Comparison of ENCODE assay signal across 36 cellular contexts in the genomic region with DNA sequence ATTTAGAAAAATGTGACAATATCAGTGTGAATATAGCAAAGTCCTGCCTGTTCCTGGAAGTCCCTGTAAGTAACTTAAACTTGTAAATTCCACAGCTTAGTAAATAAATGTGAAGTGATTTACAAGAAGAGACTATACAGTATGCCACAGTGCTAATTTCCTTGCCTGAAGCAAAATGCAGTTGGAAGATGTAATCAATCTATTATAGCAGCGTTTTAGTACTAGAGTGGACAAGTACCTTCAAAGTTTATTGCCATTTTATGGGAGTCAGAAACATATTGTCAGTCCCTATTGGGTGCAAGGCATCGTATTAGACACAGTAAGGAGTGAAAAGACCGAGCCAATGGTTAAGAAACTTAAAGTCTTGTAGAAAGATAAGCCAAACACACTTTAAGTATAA.
"Had no signal": no experiment of that assay in that cellular context is flagged by ENCODE, and none has a peak within 500 bp of the region (broad histone marks: within the 10 kb centered on the region; RNA-seq: fewer than 3 reads in every experiment).

No MANE protein-coding gene starts in this region.

- DNase-seq: Kasumi-1, MG63, MM.1S, MV-4-11, NCI-H1048, NCI-H1092, NCI-H1092 treated with DMSO at 0.1 percent for 48 hours, NCI-H1105, NCI-H1105 treated with DMSO at 0.1 percent for 48 hours, NCI-H1417, NCI-H1417 treated with DMSO at 0.1 percent for 48 hours, NCI-H1436, NCI-H1436 treated with DMSO at 0.1 percent for 48 hours, NCI-H146, NCI-H1694, NCI-H1694 treated with DMSO at 0.1 percent for 48 hours, NCI-H187, NCI-H187 treated with DMSO at 0.1 percent for 48 hours, NCI-H1930, NCI-H2029, NCI-H2081, NCI-H2081 treated with DMSO at 0.1 percent for 48 hours, NCI-H2107, NCI-H2171, NCI-H2171 treated with DMSO at 0.1 percent for 48 hours, NCI-H2227 treated with DMSO at 0.1 percent for 48 hours, NCI-H226, NCI-H345, NCI-H446, NCI-H446 treated with DMSO at 0.1 percent for 48 hours, NCI-H510A, NCI-H510A treated with DMSO at 0.1 percent for 48 hours, NCI-H524, NCI-H524 treated with DMSO at 0.1 percent for 48 hours, NCI-H526, NCI-H526 treated with DMSO at 0.1 percent for 48 hours had no signal

- H3K9me3 ChIP-seq: MG63 had no signal

- H3K36me3 ChIP-seq: MG63 had no signal

- H3K4me3 ChIP-seq: MG63 had no signal
